ENCODE assay signal across 12 cellular contexts in genomic region chr18:35511428-35511827, GRCh38. TPM values are rescaled to one million over a fixed set of nuclear protein-coding genes. Genes with fewer than 3 reads are reported as not detected.
DNase-seq lines count a peak whose midpoint lies in the region; ATAC-seq lines count a peak whose summit lies in the region.
"Had no signal": no experiment of that assay in that cellular context is flagged by ENCODE, and none has a peak within 500 bp of the region (broad histone marks: within the 10 kb centered on the region; RNA-seq: fewer than 3 reads in every experiment).

No MANE protein-coding gene starts in this region.

- ATAC-seq in GM19025 (IDR thresholded peaks at IDR 0.05; ENCODE audit: low read depth, unreplicated experiment): peak; percentile 93
- peak; percentile 85 for ATAC-seq in HG02798 (IDR thresholded peaks at IDR 0.05; ENCODE audit: poor library complexity, unreplicated experiment)

- H3K27ac ChIP-seq in BLaER1 treated with 17β-estradiol and CSF1 and Interleukin-3, amounts not matched to agents 10 nM and 100 nM: peak overlapping the region in 4 of 11 experiments; percentile 0 to 38 (median 21); a peak in 4 of 22 replicates
- H3K27ac ChIP-seq in Karpas-422 (ENCODE audit: low read length): no peak overlapping the region; the same call in 1 of the 2 replicates
- H3K27ac ChIP-seq: neutrophil had no signal

- H3K9ac ChIP-seq in BLaER1 treated with 17β-estradiol and CSF1 and Interleukin-3, amounts not matched to agents 10 nM and 100 nM: no peak overlapping the region
- no peak overlapping the region for H3K9ac ChIP-seq in Karpas-422 (ENCODE audit: low read length)

- no peaks in the 10 kb centered on the region for H3K79me2 ChIP-seq in Karpas-422 (ENCODE audit: low read length)

- no peak for DNase-seq in Karpas-422
- no peak for DNase-seq in NAMALWA (ENCODE audit: low spot score)
- DNase-seq in GM19240 (ENCODE audit: insufficient read length, low spot score): no peak
- no peak for DNase-seq in activated CD4-positive, alpha-beta T cell treated with anti-CD3 and anti-CD28 coated beads for 1 hour
- no peak for DNase-seq in HK-2 (ENCODE audit: unreplicated experiment)
- DNase-seq: C1 segment of cervical spinal cord, hippocampal formation, SHP77 treated with DMSO at 0.1 percent for 48 hours had no signal

- H2AFZ ChIP-seq in Karpas-422 (ENCODE audit: low read length): peak overlapping the region; percentile 47; the same call in 1 of the 2 replicates

- H3K36me3 ChIP-seq in BLaER1 treated with 17β-estradiol and CSF1 and Interleukin-3, amounts not matched to agents 10 nM and 100 nM: no peaks in the 10 kb centered on the region
- peaks cover 6% of the 10 kb centered on the region; the same call in 1 of the 2 replicates for H3K36me3 ChIP-seq in Karpas-422 (ENCODE audit: insufficient read depth, low read length)
- H3K36me3 ChIP-seq: neutrophil had no signal

- 0 out of 22 replicates have a peak, but pooled peaks cover 0 to 4% (median 0%) of the 10 kb centered on the region in 11 experiments for H3K9me3 ChIP-seq in BLaER1 treated with 17β-estradiol and CSF1 and Interleukin-3, amounts not matched to agents 10 nM and 100 nM (replicated peaks in 1 of 11)
- H3K9me3 ChIP-seq in Karpas-422 (ENCODE audit: low read length): no peaks in the 10 kb centered on the region
- H3K9me3 ChIP-seq: neutrophil had no signal

- peak overlapping the region; percentile 14 to 54 (median 40); a peak in 21 of 22 replicates for H3K4me2 ChIP-seq in BLaER1 treated with 17β-estradiol and CSF1 and Interleukin-3, amounts not matched to agents 10 nM and 100 nM
- H3K4me2 ChIP-seq in Karpas-422 (ENCODE audit: low read depth, low read length, poor library complexity, severe bottlenecking): peak overlapping the region; percentile 8

- no peak overlapping the region for H3K4me3 ChIP-seq in BLaER1 treated with 17β-estradiol and CSF1 and Interleukin-3, amounts not matched to agents 10 nM and 100 nM
- H3K4me3 ChIP-seq in Karpas-422 (ENCODE audit: low read length): no peak overlapping the region

- H3K4me1 ChIP-seq in BLaER1 treated with 17β-estradiol and CSF1 and Interleukin-3, amounts not matched to agents 10 nM and 100 nM: peaks cover 16 to 29% (median 22%) of the 10 kb centered on the region in 10 experiments
- peaks cover 50% of the 10 kb centered on the region for H3K4me1 ChIP-seq in Karpas-422 (ENCODE audit: low read length)

- H4K20me1 ChIP-seq in BLaER1 treated with 17β-estradiol and CSF1 and Interleukin-3, amounts not matched to agents 10 nM and 100 nM: no peaks in the 10 kb centered on the region
- H4K20me1 ChIP-seq in Karpas-422 (ENCODE audit: insufficient read depth, low read depth, low read length): no peaks in the 10 kb centered on the region

- no peaks in the 10 kb centered on the region for H3K9me2 ChIP-seq in Karpas-422 (replicated peaks; ENCODE audit: insufficient read depth, low read length)

- no peaks in the 10 kb centered on the region for H3K27me3 ChIP-seq in BLaER1 treated with 17β-estradiol and CSF1 and Interleukin-3, amounts not matched to agents 10 nM and 100 nM
- H3K27me3 ChIP-seq in Karpas-422 (ENCODE audit: low read length): no peaks in the 10 kb centered on the region
- H3K27me3 ChIP-seq: neutrophil had no signal

RNA-seq across cellular contexts. Expression of gene INO80C, which starts 13.7 kb away (rescaled TPM):
- total RNA-seq in Karpas-422 (2014; rRNA removed; shearing (Covaris generic); ENCODE audit: low replicate concordance): 83.4 and 108 TPM in 2 replicates
